10 cellular contexts compared by ENCODE assay signal in genomic region chr19:38713227-38713649, GRCh38. TPM values are rescaled to one million over a fixed set of nuclear protein-coding genes. Genes with fewer than 3 reads are reported as not detected.
DNase-seq lines count a peak whose midpoint lies in the region; ATAC-seq, FAIRE-seq and TF ChIP-seq lines count a peak whose summit lies in the region.
"Had no signal": no experiment of that assay in that cellular context is flagged by ENCODE, and none has a peak within 500 bp of the region (broad histone marks: within the 10 kb centered on the region; RNA-seq: fewer than 3 reads in every experiment).

No MANE protein-coding gene starts in this region.

- H2BK15ac ChIP-seq in IMR-90 (ENCODE audit: low read depth, low read length): peak overlapping the region; percentile 1; the same call in 1 of the 3 replicates

- H3K27me3 ChIP-seq in IMR-90 (ENCODE audit: control insufficient read depth, insufficient read depth, low read length) (no peaks in the 10 kb centered on the region), liver (ENCODE audit: control insufficient read depth in 4 of 4, insufficient read depth in 4 of 4, low read length in 3 of 4) (no peaks in the 10 kb centered on the region), stomach smooth muscle (ENCODE audit: control insufficient read depth in 1 of 2, insufficient read depth in 2 of 2, low read length in 2 of 2) (no peaks in the 10 kb centered on the region)

- H3K9me1 ChIP-seq in IMR-90 (ENCODE audit: insufficient read depth, low read length): peaks cover 20% of the 10 kb centered on the region; the same call in 1 of the 2 replicates

- no peak overlapping the region for H3K14ac ChIP-seq in IMR-90 (replicated peaks; ENCODE audit: low read depth, low read length)

- dilution Hi-C loops in IMR-90 (cut with HindIII; ENCODE audit: low sequenced_read_pairs, unreplicated experiment): no loop called here

- H3K79me1 ChIP-seq in IMR-90 (ENCODE audit: low read depth in 1 of 2, low read length in 2 of 2): peaks cover 42 to 87% of the 10 kb centered on the region in 2 experiments

- 0 out of 2 replicates have a peak overlapping the region, but pooled peaks have one; percentile 32 for H2BK120ac ChIP-seq in IMR-90 (ENCODE audit: low read depth, low read length)

- H3K4me1 ChIP-seq in IMR-90 (ENCODE audit: control insufficient read depth, insufficient read depth, low read length) (peaks cover 35% of the 10 kb centered on the region), liver (ENCODE audit: control insufficient read depth in 4 of 4, insufficient read depth in 4 of 4, low read length in 3 of 4) (peaks cover 21 to 62% (median 52%) of the 10 kb centered on the region in 4 donors), stomach smooth muscle (ENCODE audit: control insufficient read depth, insufficient read depth, low read length) (peaks cover 78% of the 10 kb centered on the region)

- 37% methylated on average over 7 of the region's 19 CpGs; no CpG with 5 or more reads in 1 of the 2 experiments for WGBS in IMR-90 (ENCODE audit: extremely low coverage in 2 of 2, insufficient read length in 1 of 2), 2 experiments
- 28% methylated on average over 19 of the region's 19 CpGs for WGBS in liver

- H3K9ac ChIP-seq in IMR-90 (ENCODE audit: low read depth, low read length) (no peak overlapping the region; the same call in 1 of the 2 replicates), liver (ENCODE audit: low read depth in 1 of 2, low read length in 2 of 2) (peak overlapping the region in 1 of 2 donors; percentile 49), stomach smooth muscle (ENCODE audit: low read length in 2 of 2) (peak overlapping the region in 1 of 2 donors; percentile 47)

- peak overlapping the region; percentile 78; the same call in 1 of the 2 replicates for H3K23ac ChIP-seq in IMR-90 (ENCODE audit: low read depth, low read length)

- peak overlapping the region; percentile 41; the same call in 1 of the 2 replicates for H4K91ac ChIP-seq in IMR-90 (ENCODE audit: insufficient read depth, low read depth, low read length)

- peak overlapping the region; percentile 76; the same call in 1 of the 2 replicates for H2AK5ac ChIP-seq in IMR-90 (ENCODE audit: low read depth, low read length)

- H2AFZ ChIP-seq in IMR-90 (replicated peaks; ENCODE audit: low read length, poor library complexity): no peak overlapping the region

- H3K9me3 ChIP-seq in IMR-90 (ENCODE audit: control insufficient read depth, insufficient read depth, low read length) (no peaks in the 10 kb centered on the region), liver (ENCODE audit: control insufficient read depth in 4 of 4, low read length in 3 of 4) (no peaks in the 10 kb centered on the region), stomach smooth muscle (ENCODE audit: control insufficient read depth in 2 of 2, low read length in 2 of 2) (no peaks in the 10 kb centered on the region)

- H4K8ac ChIP-seq in IMR-90 (ENCODE audit: low read depth in 2 of 2, low read length in 2 of 2): peak overlapping the region in 1 of 2 experiments; percentile 61; a peak in 1 of 4 replicates

- H3K27ac ChIP-seq in IMR-90 (ENCODE audit: insufficient read depth, low read length): peak overlapping the region; percentile 40; the same call in 1 of the 2 replicates
- H3K27ac ChIP-seq in coronary artery: peak overlapping the region; percentile 51 to 91
- H3K27ac ChIP-seq in liver (ENCODE audit: low read depth in 1 of 2, low read length in 2 of 2): peak overlapping the region; percentile 80 to 83
- peak overlapping the region; percentile 84 for H3K27ac ChIP-seq in stomach smooth muscle (ENCODE audit: low read length)
- H3K27ac ChIP-seq: C4-2B had no signal

- H2AK9ac ChIP-seq in IMR-90 (replicated peaks; ENCODE audit: low read depth, low read length, poor library complexity): peak overlapping the region; percentile 9

- TF ChIP-seq RAD21 in IMR-90 (IDR thresholded peaks at IDR 0.05; ENCODE audit: low read length): no peak
- peak; percentile 60 to 69 for TF ChIP-seq RAD21 in liver (IDR thresholded peaks at IDR 0.05)

- no peak overlapping the region for H3K56ac ChIP-seq in IMR-90 (ENCODE audit: extremely low read depth, insufficient read depth, low read length)

- H3K36me3 ChIP-seq in IMR-90 (ENCODE audit: control insufficient read depth, insufficient read depth, low read length) (peaks cover 81% of the 10 kb centered on the region), liver (ENCODE audit: control insufficient read depth in 4 of 4, insufficient read depth in 3 of 4, low read depth in 1 of 4, low read length in 3 of 4) (peaks cover 12 to 45% (median 28%) of the 10 kb centered on the region in 4 donors), stomach smooth muscle (ENCODE audit: control insufficient read depth in 2 of 2, insufficient read depth in 2 of 2, low read length in 2 of 2) (peaks cover 39 to 54% of the 10 kb centered on the region in 2 donors)

- peak; percentile 56 for DNase-seq in IMR-90
- no peak for DNase-seq in coronary artery (ENCODE audit: low spot score)
- DNase-seq in urothelium cell line (ENCODE audit: low spot score): no peak
- DNase-seq in activated CD8-positive, alpha-beta memory T cell treated with anti-CD3 and anti-CD28 coated beads, Interleukin-2, amount 50 U/mL, for 48 hours: no peak
- no peak for DNase-seq in ecto neural progenitor cell (ENCODE audit: low spot score)
- DNase-seq in NOMO-1 treated with dmso at 0.1 percent for 144 hours (lab: John Stamatoyannopoulos, UW; ENCODE audit: unreplicated experiment): no peak
- DNase-seq: NCI-H1436 treated with DMSO at 0.1 percent for 48 hours had no signal

- TF ChIP-seq POLR2A in IMR-90 (IDR thresholded peaks at IDR 0.05; ENCODE audit: low read depth, low read length): no peak

- no TSS peak for BruUV-seq in IMR-90 (replicated peaks; lab: Mats Ljungman, UMichigan)

- no peak for FAIRE-seq in urothelium cell line (lab: Jason Lieb, UNC)

- peak overlapping the region; percentile 61 for H3K4ac ChIP-seq in IMR-90 (ENCODE audit: low read depth, low read length)

- H4K5ac ChIP-seq in IMR-90 (ENCODE audit: low read depth, low read length): peak overlapping the region; percentile 3; the same call in 1 of the 2 replicates

- H3K18ac ChIP-seq in IMR-90 (ENCODE audit: low read depth, low read length): no peak overlapping the region

- intact Hi-C loops in IMR-90 (cut with micrococcal nuclease): no loop called here

- POLR2A ChIA-PET in IMR-90 (lab: Charles Lee; ENCODE audit: unreplicated experiment): no interaction called here

- in situ Hi-C loops in IMR-90 (cut with MboI; ENCODE audit: low sequenced_read_pairs): no loop called here

- CTCF ChIA-PET in IMR-90 (lab: Yijun Ruan, JAX): no interaction called here

- H2BK5ac ChIP-seq in IMR-90 (ENCODE audit: low read depth, low read length, poor library complexity, severe bottlenecking): peak overlapping the region; percentile 27

- peak; percentile 10 for ATAC-seq in IMR-90 (ENCODE audit: low read depth)

- peak overlapping the region; percentile 52; the same call in 1 of the 2 replicates for H2BK20ac ChIP-seq in IMR-90 (ENCODE audit: low read depth, low read length)

- H3K4me3 ChIP-seq in IMR-90 (ENCODE audit: insufficient read depth, low read depth, low read length) (no peak overlapping the region), coronary artery (peak overlapping the region; percentile 1), liver (ENCODE audit: low read depth in 1 of 3, low read length in 3 of 3) (no peak overlapping the region), stomach smooth muscle (ENCODE audit: low read length in 2 of 2) (peak overlapping the region in 1 of 2 donors; percentile 35)

- TF ChIP-seq CTCF in IMR-90 (conservative IDR thresholded peaks at IDR 0.05; ENCODE audit: low read depth, low read length) (no peak), coronary artery (IDR thresholded peaks at IDR 0.05) (no peak), liver (IDR thresholded peaks at IDR 0.05; ENCODE audit: low read depth, low read length, missing input control) (no peak)

- no peak overlapping the region for H3K4me2 ChIP-seq in IMR-90 (ENCODE audit: low read depth, low read length)

- H4K20me1 ChIP-seq in IMR-90 (ENCODE audit: insufficient read depth, low read length): peaks cover 34% of the 10 kb centered on the region

TF ChIP-seq in IMR-90, 13 proteins besides CTCF, POLR2A, EP300 and RAD21:
- TF ChIP-seq RCOR1 (IDR thresholded peaks at IDR 0.05; ENCODE audit: insufficient replicate concordance, low read length): no peak

TF ChIP-seq in liver, 16 proteins besides CTCF, POLR2A, EP300 and RAD21 (continues in another document):
- peak; percentile 92 to 94 for TF ChIP-seq RXRA (IDR thresholded peaks at IDR 0.05)
- TF ChIP-seq ATF3 (IDR thresholded peaks at IDR 0.05): no peak
- no peak for TF ChIP-seq ZBTB33 (IDR thresholded peaks at IDR 0.05)
- TF ChIP-seq HNF4G (IDR thresholded peaks at IDR 0.05): no peak
- peak in 1 of 2 donors; percentile 51 for TF ChIP-seq JUND (IDR thresholded peaks at IDR 0.05)
- no peak for TF ChIP-seq FOXA2 (IDR thresholded peaks at IDR 0.05)
- TF ChIP-seq SP1 (IDR thresholded peaks at IDR 0.05): peak; percentile 85
- peak; percentile 97 for TF ChIP-seq NR2F2 (IDR thresholded peaks at IDR 0.05)
- TF ChIP-seq EGR1 (IDR thresholded peaks at IDR 0.05; ENCODE audit: low read depth in 2 of 2): no peak
- no peak for TF ChIP-seq GABPA (IDR thresholded peaks at IDR 0.05 in 1 of 2, conservative IDR thresholded peaks at IDR 0.05 in 1 of 2)
- peak; percentile 79 for TF ChIP-seq YY1 (IDR thresholded peaks at IDR 0.05)

RNA-seq across cellular contexts. Expression of gene CAPN12, which starts 31.0 kb away (rescaled TPM):
- total RNA-seq in IMR-90 (2012; rRNA removed) (0.18 TPM in 1 of 2 replicates, not detected in the other), liver (10 to 100 TPM in 1 of 2 donors, 1 to 10 TPM in 1; 5.3 to 28.7 TPM)
- polyA plus RNA-seq in IMR-90 (2012; rRNA removed) (0.97 and 0.99 TPM in 2 replicates), liver (10 to 100 TPM in 1 of 2 donors, 1 to 10 TPM in 1; 3.8 to 12.3 TPM)
- 0.27 and 0.67 TPM in 2 replicates for polyA plus RNA-seq in IMR-90 (2012; cell fraction: cytosol; rRNA removed)
- 8.4 and 12.7 TPM in 2 replicates for polyA plus RNA-seq in IMR-90 (2012; cell fraction: nucleus; rRNA removed; ENCODE audit: low replicate concordance)
